In genomic region chr12:51390457-51391046, GRCh38 we compare ENCODE assay signal across 1 cellular context.
TF ChIP-seq lines count a peak whose summit lies in the region.

No MANE protein-coding gene starts in this region.

TF ChIP-seq in SK-N-SH, 30 proteins besides CTCF, POLR2A, EP300 and RAD21 (continued from another document):
- TF ChIP-seq, protein P1, sequence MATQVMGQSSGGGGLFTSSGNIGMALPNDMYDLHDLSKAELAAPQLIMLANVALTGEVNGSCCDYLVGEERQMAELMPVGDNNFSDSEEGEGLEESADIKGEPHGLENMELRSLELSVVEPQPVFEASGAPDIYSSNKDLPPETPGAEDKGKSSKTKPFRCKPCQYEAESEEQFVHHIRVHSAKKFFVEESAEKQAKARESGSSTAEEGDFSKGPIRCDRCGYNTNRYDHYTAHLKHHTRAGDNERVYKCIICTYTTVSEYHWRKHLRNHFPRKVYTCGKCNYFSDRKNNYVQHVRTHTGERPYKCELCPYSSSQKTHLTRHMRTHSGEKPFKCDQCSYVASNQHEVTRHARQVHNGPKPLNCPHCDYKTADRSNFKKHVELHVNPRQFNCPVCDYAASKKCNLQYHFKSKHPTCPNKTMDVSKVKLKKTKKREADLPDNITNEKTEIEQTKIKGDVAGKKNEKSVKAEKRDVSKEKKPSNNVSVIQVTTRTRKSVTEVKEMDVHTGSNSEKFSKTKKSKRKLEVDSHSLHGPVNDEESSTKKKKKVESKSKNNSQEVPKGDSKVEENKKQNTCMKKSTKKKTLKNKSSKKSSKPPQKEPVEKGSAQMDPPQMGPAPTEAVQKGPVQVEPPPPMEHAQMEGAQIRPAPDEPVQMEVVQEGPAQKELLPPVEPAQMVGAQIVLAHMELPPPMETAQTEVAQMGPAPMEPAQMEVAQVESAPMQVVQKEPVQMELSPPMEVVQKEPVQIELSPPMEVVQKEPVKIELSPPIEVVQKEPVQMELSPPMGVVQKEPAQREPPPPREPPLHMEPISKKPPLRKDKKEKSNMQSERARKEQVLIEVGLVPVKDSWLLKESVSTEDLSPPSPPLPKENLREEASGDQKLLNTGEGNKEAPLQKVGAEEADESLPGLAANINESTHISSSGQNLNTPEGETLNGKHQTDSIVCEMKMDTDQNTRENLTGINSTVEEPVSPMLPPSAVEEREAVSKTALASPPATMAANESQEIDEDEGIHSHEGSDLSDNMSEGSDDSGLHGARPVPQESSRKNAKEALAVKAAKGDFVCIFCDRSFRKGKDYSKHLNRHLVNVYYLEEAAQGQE (IDR thresholded peaks at IDR 0.05; ENCODE audit: low read depth, low read length): no peak
- TF ChIP-seq POLR2AphosphoS5 (IDR thresholded peaks at IDR 0.05; ENCODE audit: low read depth, low read length): no peak
